ENCODE assay signal across 6 cellular contexts in genomic region chr11:77990981-77991380, GRCh38.
"Had no signal": no experiment of that assay in that cellular context is flagged by ENCODE, and none has a peak within 500 bp of the region (broad histone marks: within the 10 kb centered on the region; RNA-seq: fewer than 3 reads in every experiment).

No MANE protein-coding gene starts in this region.

- H3K4me3 Mint-ChIP-seq: HFFc6 had no signal

- ATAC-seq: HCT116 had no signal

- H3K9me3 Mint-ChIP-seq: HFFc6 had no signal

- H3K27ac Mint-ChIP-seq: HFFc6 had no signal

- DNase-seq: GM23248, GOT3, H7, HFFc6, IMR-90 had no signal
